28 cellular contexts compared by ENCODE assay signal in genomic region chr10:131161087-131161486, GRCh38.
"Had no signal": no experiment of that assay in that cellular context is flagged by ENCODE, and none has a peak within 500 bp of the region (broad histone marks: within the 10 kb centered on the region; RNA-seq: fewer than 3 reads in every experiment).

No MANE protein-coding gene starts in this region.

- H3K4me3 Mint-ChIP-seq: naive thymus-derived CD4-positive, alpha-beta T cell; natural killer cell; nephron; neural progenitor cell; stimulated activated effector memory CD8-positive, alpha-beta T cell treated with anti-CD3 and anti-CD28 coated beads, Interleukin-12 subunit alpha, Interleukin-12 subunit beta, amount 100 ng/mL, for 72 hours; stimulated activated naive B cell treated with anti-CD40 and anti-IgM and Interleukin-4, amounts not matched to agents 10 μg/mL and 1 μg/mL and 100 μg/mL, for 72 hours; stimulated activated naive CD8-positive, alpha-beta T cell treated with anti-CD3 and anti-CD28 coated beads, Interleukin-15, Interleukin-2, amounts not matched to agents 100 ng/mL and 50 ng/mL, for 24 hours had no signal

- DNase-seq: naive thymus-derived CD4-positive, alpha-beta T cell; natural killer cell; occipital lobe; ovary; psoas muscle; right cardiac atrium; right lobe of liver; stimulated activated CD4-positive, alpha-beta T cell treated with anti-CD3 and anti-CD28 coated beads, Interleukin-15, amount 100 ng/mL, for 24 hours; stimulated activated CD4-positive, alpha-beta T cell treated with anti-CD3 and anti-CD28 coated beads, Interleukin-2, amount 100 ng/mL, for 24 hours; stimulated activated CD4-positive, alpha-beta T cell treated with anti-CD3 and anti-CD28 coated beads, Interleukin-2, amount 100 ng/mL, for 48 hours; stimulated activated CD4-positive, alpha-beta T cell treated with anti-CD3 and anti-CD28 coated beads, Interleukin-4, amount 100 ng/mL, for 24 hours; stimulated activated naive B cell treated with anti-CD40 and anti-IgM and Interleukin-4, amounts not matched to agents 10 μg/mL and 1 μg/mL and 100 μg/mL, for 72 hours; stimulated activated naive CD4-positive, alpha-beta T cell treated with Interleukin-2 at 50 U/mL for 16 hours; stomach; thyroid gland; trophoblast cell had no signal

- H2AFZ ChIP-seq: neural progenitor cell, parathyroid adenoma had no signal

- H3K27ac Mint-ChIP-seq: naive thymus-derived CD4-positive, alpha-beta T cell; natural killer cell; nephron; stimulated activated effector memory CD8-positive, alpha-beta T cell treated with anti-CD3 and anti-CD28 coated beads, Interleukin-12 subunit alpha, Interleukin-12 subunit beta, amount 100 ng/mL, for 72 hours; stimulated activated naive B cell treated with anti-CD40 and anti-IgM and Interleukin-4, amounts not matched to agents 10 μg/mL and 1 μg/mL and 100 μg/mL, for 72 hours; stimulated activated naive CD8-positive, alpha-beta T cell treated with anti-CD3 and anti-CD28 coated beads, Interleukin-15, Interleukin-2, amounts not matched to agents 100 ng/mL and 50 ng/mL, for 24 hours had no signal

- H3K4me2 ChIP-seq: neural progenitor cell, smooth muscle cell had no signal

- H3K79me2 ChIP-seq: parathyroid adenoma had no signal

- H3K36me3 Mint-ChIP-seq: naive thymus-derived CD4-positive, alpha-beta T cell; natural killer cell; neural progenitor cell; stimulated activated effector memory CD8-positive, alpha-beta T cell treated with anti-CD3 and anti-CD28 coated beads, Interleukin-12 subunit alpha, Interleukin-12 subunit beta, amount 100 ng/mL, for 72 hours; stimulated activated naive B cell treated with anti-CD40 and anti-IgM and Interleukin-4, amounts not matched to agents 10 μg/mL and 1 μg/mL and 100 μg/mL, for 72 hours had no signal

- H3K9me3 Mint-ChIP-seq: naive thymus-derived CD4-positive, alpha-beta T cell; natural killer cell; nephron; stimulated activated naive B cell treated with anti-CD40 and anti-IgM and Interleukin-4, amounts not matched to agents 10 μg/mL and 1 μg/mL and 100 μg/mL, for 72 hours; stimulated activated naive CD8-positive, alpha-beta T cell treated with anti-CD3 and anti-CD28 coated beads, Interleukin-15, Interleukin-2, amounts not matched to agents 100 ng/mL and 50 ng/mL, for 24 hours had no signal

- H3K27me3 Mint-ChIP-seq: stimulated activated naive CD8-positive, alpha-beta T cell treated with anti-CD3 and anti-CD28 coated beads, Interleukin-15, Interleukin-2, amounts not matched to agents 100 ng/mL and 50 ng/mL, for 24 hours had no signal

- FAIRE-seq: urothelium cell line had no signal

- H3K36me3 ChIP-seq: neural progenitor cell, ovary, right lobe of liver, stomach, thoracic aorta, thyroid gland, tibial nerve, upper lobe of left lung, vagina had no signal

- H3K4me3 ChIP-seq: neural progenitor cell, ovary, psoas muscle, right lobe of liver, skin epidermis, smooth muscle cell, stomach, thoracic aorta, thyroid gland, tibial nerve, upper lobe of left lung, vagina had no signal

- H3K9ac ChIP-seq: neural progenitor cell, parathyroid adenoma had no signal

- H3K9me3 ChIP-seq: ovary, psoas muscle, right lobe of liver, stomach, thoracic aorta, thyroid gland, tibial nerve, upper lobe of left lung, vagina had no signal

- H3K4me1 Mint-ChIP-seq: natural killer cell; stimulated activated effector memory CD8-positive, alpha-beta T cell treated with anti-CD3 and anti-CD28 coated beads, Interleukin-12 subunit alpha, Interleukin-12 subunit beta, amount 100 ng/mL, for 72 hours; stimulated activated naive B cell treated with anti-CD40 and anti-IgM and Interleukin-4, amounts not matched to agents 10 μg/mL and 1 μg/mL and 100 μg/mL, for 72 hours had no signal

- H3K27me3 ChIP-seq: neural progenitor cell, ovary, right lobe of liver, thyroid gland, tibial nerve, upper lobe of left lung, vagina had no signal

- ATAC-seq: naive thymus-derived CD4-positive, alpha-beta T cell; natural killer cell; psoas muscle; right cardiac atrium; stimulated activated effector memory CD8-positive, alpha-beta T cell treated with anti-CD3 and anti-CD28 coated beads, Interleukin-12 subunit alpha, Interleukin-12 subunit beta, amount 100 ng/mL, for 72 hours; stimulated activated naive B cell treated with anti-CD40 and anti-IgM and Interleukin-4, amounts not matched to agents 10 μg/mL and 1 μg/mL and 100 μg/mL, for 72 hours had no signal

- H3K4me1 ChIP-seq: psoas muscle, right lobe of liver, tibial nerve, upper lobe of left lung, vagina had no signal

- H3K27ac ChIP-seq: neural progenitor cell, ovary, psoas muscle, right lobe of liver, skin epidermis, stomach, thoracic aorta, tibial nerve, upper lobe of left lung, vagina had no signal
